In genomic region chr12:52221912-52222457, GRCh38 we compare ENCODE assay signal across 1 cellular context.
TF ChIP-seq lines count a peak whose summit lies in the region.

No MANE protein-coding gene starts in this region.

TF ChIP-seq in SK-N-SH, 30 proteins besides CTCF, POLR2A, EP300 and RAD21 (continued from another document):
- TF ChIP-seq ZBTB33 (IDR thresholded peaks at IDR 0.05; ENCODE audit: borderline replicate concordance, low read depth) (no peak), NFIC (IDR thresholded peaks at IDR 0.05; ENCODE audit: borderline replicate concordance) (peak; percentile 38), JUND (IDR thresholded peaks at IDR 0.05) (peak; percentile 26; the same call in 1 of the 2 replicates), SIN3A (IDR thresholded peaks at IDR 0.05; ENCODE audit: borderline replicate concordance, low read depth, low read length) (peak; percentile 61; the same call in 1 of the 2 replicates), IRF3 (IDR thresholded peaks at IDR 0.05; ENCODE audit: low read depth, low read length) (no peak), FOSL2 (IDR thresholded peaks at IDR 0.05; ENCODE audit: borderline replicate concordance, low read depth) (peak; percentile 46; the same call in 1 of the 2 replicates)
